14 cellular contexts compared by ENCODE assay signal in the genomic region with DNA sequence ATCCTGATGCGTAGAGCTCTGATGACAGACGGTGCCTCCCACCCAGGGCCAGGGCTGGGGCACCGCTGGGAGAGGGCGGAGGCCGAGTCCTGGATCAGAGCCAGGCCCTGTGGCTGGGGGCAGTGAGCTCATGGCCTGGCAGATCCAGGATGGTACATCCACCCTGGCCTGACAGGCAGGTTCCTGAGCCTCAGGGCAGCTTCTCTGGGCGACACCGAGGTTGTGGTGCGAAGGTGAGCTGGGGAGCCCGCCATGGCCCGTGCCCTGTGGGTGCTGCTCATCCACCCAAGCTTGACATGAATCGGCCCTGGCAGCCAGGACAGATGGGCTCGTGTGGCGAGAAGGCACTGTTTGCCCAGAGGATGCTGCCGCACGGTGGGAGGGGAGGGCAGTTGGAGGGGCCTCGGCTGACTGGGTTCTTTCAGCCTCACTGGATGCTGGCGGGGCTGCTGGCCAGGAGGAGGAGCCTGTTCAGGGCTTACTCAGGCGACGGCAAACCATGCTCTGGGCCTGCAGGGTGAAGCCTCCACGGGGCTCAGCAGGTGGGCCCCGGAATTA. TPM values are rescaled to one million over a fixed set of nuclear protein-coding genes. Genes with fewer than 3 reads are reported as not detected.
A peak's percentile ranks its signal among the peaks of the same experiment; 100 is the strongest.
DNase-seq lines count a peak whose midpoint lies in the region; ATAC-seq and TF ChIP-seq lines count a peak whose summit lies in the region.
"Had no signal": no experiment of that assay in that cellular context is flagged by ENCODE, and none has a peak within 500 bp of the region (broad histone marks: within the 10 kb centered on the region; RNA-seq: fewer than 3 reads in every experiment).

No MANE protein-coding gene starts in this region.

- H3K9ac ChIP-seq in endodermal cell (ENCODE audit: extremely low read depth, low read length, poor library complexity, severe bottlenecking), result no peak overlapping the region

- H3K4me3 Mint-ChIP-seq in endodermal cell, result no peak overlapping the region

- H3K36me3 Mint-ChIP-seq in endodermal cell (ENCODE audit: low read depth), result no peaks in the 10 kb centered on the region

- H3K4me3 ChIP-seq in endodermal cell (ENCODE audit: low read length), result no peak overlapping the region
- H3K4me3 ChIP-seq: skin epidermis, uterus had no signal

- 87 to 91% methylated on average over 8 to 21 of the region's 21 CpGs for WGBS in endodermal cell (ENCODE audit: insufficient coverage in 1 of 2, insufficient read length in 1 of 2), 2 experiments

- DNase-seq in DMS153 treated with DMSO at 0.1 percent for 48 hours (lab: John Stamatoyannopoulos, UW; ENCODE audit: unreplicated experiment), result peak; percentile 61
- peak; percentile 97 for DNase-seq in NCI-H2171 (lab: John Stamatoyannopoulos, UW)
- no peak for DNase-seq in endodermal cell
- peak; percentile 52 for DNase-seq in pons (ENCODE audit: low spot score)
- no peak for DNase-seq in cortex of kidney (lab: John Stamatoyannopoulos, UW)
- no peak for DNase-seq in CD1c-positive myeloid dendritic cell (ENCODE audit: extremely low spot score)
- DNase-seq: COR-L47, NCI-H1417, uterus had no signal

- H3K27ac ChIP-seq in endodermal cell (ENCODE audit: low read depth, low read length), result no peak overlapping the region
- H3K27ac ChIP-seq: skin epidermis, uterus had no signal

- H3K27me3 Mint-ChIP-seq in endodermal cell (ENCODE audit: insufficient read depth), result peaks cover 14% of the 10 kb centered on the region

- no peaks in the 10 kb centered on the region for H3K4me1 ChIP-seq in endodermal cell (ENCODE audit: control insufficient read depth, insufficient read depth, low read length)
- H3K4me1 ChIP-seq: uterus had no signal

- ATAC-seq in HG03442 (IDR thresholded peaks at IDR 0.05; ENCODE audit: unreplicated experiment) (no peak), GM19455 (IDR thresholded peaks at IDR 0.05; ENCODE audit: unreplicated experiment) (no peak)

- no peak overlapping the region for H3K27ac Mint-ChIP-seq in endodermal cell

- H3K36me3 ChIP-seq in endodermal cell (ENCODE audit: control insufficient read depth, insufficient read depth, low read length), result no peaks in the 10 kb centered on the region
- H3K36me3 ChIP-seq: uterus had no signal

- peak; percentile 16 for TF ChIP-seq CTCF in endodermal cell (conservative IDR thresholded peaks at IDR 0.05)

- peaks cover 4% of the 10 kb centered on the region for H3K4me1 Mint-ChIP-seq in endodermal cell

- H3K9me3 ChIP-seq in endodermal cell (ENCODE audit: control insufficient read depth, low read length), result no peaks in the 10 kb centered on the region
- H3K9me3 ChIP-seq: uterus had no signal

- peaks cover 12% of the 10 kb centered on the region for H3K27me3 ChIP-seq in endodermal cell (ENCODE audit: control insufficient read depth, insufficient read depth, low read length, poor library complexity, severe bottlenecking)
- H3K27me3 ChIP-seq: uterus had no signal

- no peaks in the 10 kb centered on the region for H3K9me3 Mint-ChIP-seq in endodermal cell

RNA-seq across cellular contexts. Expression of a gene that starts 16.6 kb away (rescaled TPM):
- under 1 TPM; 0.40 TPM for total RNA-seq in endodermal cell
- 0.25 TPM for polyA plus RNA-seq in endodermal cell (2013, experiment 1 of 2)
- polyA plus RNA-seq in endodermal cell (2013, experiment 2 of 2), result not detected
- total RNA-seq: astrocyte, epithelial cell of proximal tubule, uterus had no signal

Comparison
In these comparisons a context has a peak if more than half of its experiments do, and no peak if none do; other contexts are left out.
1. DNase-seq: peak in DMS153 treated with DMSO at 0.1 percent for 48 hours (single experiment), NCI-H2171 (single experiment) and pons (single experiment); none in endodermal cell (single experiment), cortex of kidney (single experiment) and CD1c-positive myeloid dendritic cell (single experiment).